In the genomic region with DNA sequence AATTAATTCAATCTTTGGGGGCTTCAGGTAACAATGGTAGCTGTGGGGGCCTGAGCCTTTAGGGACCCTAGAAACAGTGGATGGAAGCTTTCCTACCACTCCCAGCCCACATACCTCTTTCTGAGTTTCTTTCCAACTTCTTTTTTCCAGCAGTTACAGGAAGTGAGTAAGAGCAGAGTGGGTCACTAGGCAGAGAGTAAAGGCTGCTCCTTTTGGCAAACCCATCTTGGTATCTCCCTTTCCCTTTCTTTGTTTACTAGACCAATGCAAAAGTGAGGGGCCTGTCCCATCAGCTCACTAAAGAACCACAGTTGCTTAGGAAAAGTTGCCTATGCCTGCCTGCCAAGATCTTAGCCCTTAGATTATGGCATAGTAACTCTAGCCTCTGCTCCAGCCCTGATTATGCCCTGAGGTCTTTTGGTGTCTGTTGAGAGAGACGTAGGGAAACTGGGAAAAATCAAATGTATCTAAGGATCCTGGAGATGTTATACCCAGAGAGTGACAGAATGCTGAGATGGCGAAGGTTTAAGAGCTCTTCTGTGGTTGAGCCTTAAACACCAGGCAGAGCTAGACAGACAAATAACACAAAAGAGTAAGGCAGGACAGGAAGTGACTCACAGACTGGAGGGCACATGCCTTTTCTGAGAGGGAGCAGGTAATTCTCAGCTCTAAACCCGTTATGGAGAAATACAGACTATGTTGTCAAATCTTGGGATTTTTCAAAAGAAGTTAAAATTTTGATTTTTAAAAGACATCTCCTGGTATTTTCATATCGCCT, we compare ENCODE assay signal across 9 cellular contexts. TPM values are rescaled to one million over a fixed set of nuclear protein-coding genes. Genes with fewer than 3 reads are reported as not detected.
A peak's percentile ranks its signal among the peaks of the same experiment; 100 is the strongest.
DNase-seq lines count a peak whose midpoint lies in the region; TF ChIP-seq lines count a peak whose summit lies in the region.
"Had no signal": no experiment of that assay in that cellular context is flagged by ENCODE, and none has a peak within 500 bp of the region (broad histone marks: within the 10 kb centered on the region; RNA-seq: fewer than 3 reads in every experiment).

No MANE protein-coding gene starts in this region.

- no peaks in the 10 kb centered on the region for H3K9me3 ChIP-seq in prostate gland

- H3K36me3 ChIP-seq in prostate gland: no peaks in the 10 kb centered on the region

- H3K4me3 ChIP-seq in cardiac fibroblast (replicated peaks in 1 of 2; ENCODE audit: low read depth in 2 of 2, low read length in 2 of 2) (no peak overlapping the region), retinal pigment epithelial cell (ENCODE audit: low read length) (no peak overlapping the region), prostate gland (no peak overlapping the region)

- intact Hi-C loops in prostate gland (cut with DNase I): no loop called here

- no peak for TF ChIP-seq CTCF in cardiac fibroblast (IDR thresholded peaks at IDR 0.05; ENCODE audit: low read depth, low read length)
- TF ChIP-seq CTCF in retinal pigment epithelial cell (conservative IDR thresholded peaks at IDR 0.05; ENCODE audit: low read depth, low read length): no peak
- no peak for TF ChIP-seq CTCF in prostate gland (IDR thresholded peaks at IDR 0.05)

- TF ChIP-seq POLR2A in prostate gland (IDR thresholded peaks at IDR 0.05): no peak

- no peaks in the 10 kb centered on the region for H3K4me1 ChIP-seq in prostate gland (replicated peaks)

- DNase-seq in activated CD4-positive, alpha-beta T cell treated with anti-CD3 and anti-CD28 coated beads for 48 hours: peak; percentile 17
- DNase-seq in activated CD4-positive, alpha-beta T cell treated with anti-CD3 and anti-CD28 coated beads for 1 hour: no peak
- DNase-seq in NCI-H69 (lab: John Stamatoyannopoulos, UW): peak; percentile 34
- peak; percentile 67 to 81 for DNase-seq in cardiac fibroblast (ENCODE audit: low read depth in 2 of 2)
- peak; percentile 41 for DNase-seq in retinal pigment epithelial cell (ENCODE audit: low read depth)
- DNase-seq in GM19240 (ENCODE audit: insufficient read length, low spot score): no peak
- DNase-seq in prostate gland (ENCODE audit: low spot score): no peak
- no peak for DNase-seq in NCI-H2227 treated with DMSO at 0.1 percent for 48 hours (lab: John Stamatoyannopoulos, UW)
- DNase-seq: stimulated activated CD4-positive, alpha-beta T cell treated with anti-CD3 and anti-CD28 coated beads, Interleukin-2, amount 100 ng/mL, for 24 hours had no signal

- H3K27ac ChIP-seq in prostate gland: no peak overlapping the region

- 55% methylated on average over 4 of the region's 4 CpGs for WGBS in prostate gland

- H3K27me3 ChIP-seq in prostate gland (replicated peaks; ENCODE audit: insufficient read depth): no peaks in the 10 kb centered on the region

RNA-seq across cellular contexts. Expression of gene CHGB, which starts 7.7 kb away (rescaled TPM):
- total RNA-seq in prostate gland: 10 to 100 TPM in 1 of 2 donors, 1 to 10 TPM in 1; 1.2 to 11.2 TPM

RNA-seq across cellular contexts. Expression of gene TRMT6, which starts 31.3 kb away (rescaled TPM):
- total RNA-seq in prostate gland: 10 to 100 TPM in 1 of 2 donors, 1 to 10 TPM in 1; 8.3 to 14.8 TPM

RNA-seq across cellular contexts. Expression of gene MCM8, which starts 31.4 kb away (rescaled TPM):
- total RNA-seq in prostate gland: 10 to 100 TPM in 1 of 2 donors, 1 to 10 TPM in 1; 8.4 to 13.0 TPM

Comparison
In these comparisons a context has a peak if more than half of its experiments do, and no peak if none do; other contexts are left out.
1. DNase-seq: peak in activated CD4-positive, alpha-beta T cell treated with anti-CD3 and anti-CD28 coated beads for 48 hours (single experiment), NCI-H69 (single experiment), cardiac fibroblast (2 of 2) and retinal pigment epithelial cell (single experiment); none in activated CD4-positive, alpha-beta T cell treated with anti-CD3 and anti-CD28 coated beads for 1 hour (single experiment), GM19240 (single experiment), prostate gland (single experiment) and NCI-H2227 treated with DMSO at 0.1 percent for 48 hours (single experiment).